Comparison of ENCODE assay signal across 8 cellular contexts in the genomic region with DNA sequence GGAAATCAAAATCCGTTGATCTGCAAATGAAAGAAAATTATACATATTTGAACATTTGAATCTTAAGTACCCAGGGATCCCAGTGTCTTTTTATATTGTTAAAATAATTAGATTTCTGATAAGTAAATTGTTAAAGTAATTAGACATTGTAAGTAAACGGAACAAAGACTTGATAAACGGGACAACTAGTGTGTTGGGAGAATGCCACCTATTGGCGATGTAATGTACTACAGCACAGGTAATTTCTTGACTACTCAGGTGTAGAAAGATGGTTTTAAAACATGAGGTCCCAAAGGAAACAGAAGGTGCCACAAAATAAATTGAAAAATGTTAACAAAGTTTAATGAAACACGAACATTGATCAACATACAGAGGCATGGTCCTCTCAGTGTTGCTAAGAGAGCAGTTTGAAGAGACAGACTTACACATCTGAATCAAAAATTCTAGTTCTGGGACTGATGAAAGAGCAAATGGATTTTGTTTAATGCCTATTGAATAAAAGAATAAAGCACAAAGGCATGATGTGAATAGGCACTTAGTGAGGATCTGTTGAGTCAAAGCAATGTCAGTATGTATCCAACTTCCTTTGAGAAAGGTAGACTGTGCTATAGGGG.
DNase-seq lines count a peak whose midpoint lies in the region; ATAC-seq and TF ChIP-seq lines count a peak whose summit lies in the region.

No MANE protein-coding gene starts in this region.

- ATAC-seq in SK-N-SH treated with all-trans-retinoic acid at 6 μM for 48 hours, result 0 out of 3 replicates have a peak, but pooled peaks have one; percentile 28
- ATAC-seq in GM19455 (IDR thresholded peaks at IDR 0.05; ENCODE audit: unreplicated experiment), result no peak
- no peak for ATAC-seq in GM18861 (IDR thresholded peaks at IDR 0.05; ENCODE audit: unreplicated experiment)

- POLR2A ChIA-PET in GM10248 (lab: Yijun Ruan, JAX), result no interaction called here

- CTCF ChIA-PET in GM10248 (lab: Yijun Ruan, JAX), result interaction anchor here (0.8 to 2.4 kb wide), 14 partner anchors 11 to 821 kb away, joined by 3 to 14 read pairs (median 4); no protein-coding TSS in a partner anchor

- H3K4me3 ChIP-seq in fibroblast of villous mesenchyme (ENCODE audit: low read depth, low read length), result no peak overlapping the region

- DNase-seq in AG09319 (ENCODE audit: extremely low read depth, low read depth) (no peak), GM10248 (ENCODE audit: extremely low spot score) (peak; percentile 60), fibroblast of villous mesenchyme (ENCODE audit: low read depth) (peak; percentile 53), pulmonary artery endothelial cell (ENCODE audit: low read depth, low spot score) (peak; percentile 17)

- TF ChIP-seq CTCF in AG09319 (IDR thresholded peaks at IDR 0.05; ENCODE audit: low read depth, low read length), result peak; percentile 41
- peak; percentile 83 for TF ChIP-seq CTCF in GM10248 (IDR thresholded peaks at IDR 0.05; ENCODE audit: control extremely low read depth, extremely low read depth, low read depth, missing control alignments)
- TF ChIP-seq CTCF in LNCAP (IDR thresholded peaks at IDR 0.05), result peak; percentile 78
- TF ChIP-seq CTCF in fibroblast of villous mesenchyme (IDR thresholded peaks at IDR 0.05; ENCODE audit: insufficient read depth, low read depth, low read length), result peak; percentile 75

TF ChIP-seq in SK-N-SH treated with all-trans-retinoic acid at 6 μM for 48 hours, 23 proteins besides CTCF, POLR2A, EP300 and RAD21:
- no peak for TF ChIP-seq TOX (CRISPR knock-in tag; IDR thresholded peaks at IDR 0.05; ENCODE audit: borderline replicate concordance)
- TF ChIP-seq BACH2 (CRISPR knock-in tag; IDR thresholded peaks at IDR 0.05; ENCODE audit: borderline replicate concordance), result no peak
- TF ChIP-seq, protein P1, sequence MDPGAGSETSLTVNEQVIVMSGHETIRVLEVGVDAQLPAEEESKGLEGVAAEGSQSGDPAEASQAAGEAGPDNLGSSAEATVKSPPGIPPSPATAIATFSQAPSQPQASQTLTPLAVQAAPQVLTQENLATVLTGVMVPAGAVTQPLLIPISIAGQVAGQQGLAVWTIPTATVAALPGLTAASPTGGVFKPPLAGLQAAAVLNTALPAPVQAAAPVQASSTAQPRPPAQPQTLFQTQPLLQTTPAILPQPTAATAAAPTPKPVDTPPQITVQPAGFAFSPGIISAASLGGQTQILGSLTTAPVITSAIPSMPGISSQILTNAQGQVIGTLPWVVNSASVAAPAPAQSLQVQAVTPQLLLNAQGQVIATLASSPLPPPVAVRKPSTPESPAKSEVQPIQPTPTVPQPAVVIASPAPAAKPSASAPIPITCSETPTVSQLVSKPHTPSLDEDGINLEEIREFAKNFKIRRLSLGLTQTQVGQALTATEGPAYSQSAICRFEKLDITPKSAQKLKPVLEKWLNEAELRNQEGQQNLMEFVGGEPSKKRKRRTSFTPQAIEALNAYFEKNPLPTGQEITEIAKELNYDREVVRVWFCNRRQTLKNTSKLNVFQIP (CRISPR knock-in tag; IDR thresholded peaks at IDR 0.05; ENCODE audit: borderline replicate concordance, low read depth), result no peak
- TF ChIP-seq, protein P2, sequence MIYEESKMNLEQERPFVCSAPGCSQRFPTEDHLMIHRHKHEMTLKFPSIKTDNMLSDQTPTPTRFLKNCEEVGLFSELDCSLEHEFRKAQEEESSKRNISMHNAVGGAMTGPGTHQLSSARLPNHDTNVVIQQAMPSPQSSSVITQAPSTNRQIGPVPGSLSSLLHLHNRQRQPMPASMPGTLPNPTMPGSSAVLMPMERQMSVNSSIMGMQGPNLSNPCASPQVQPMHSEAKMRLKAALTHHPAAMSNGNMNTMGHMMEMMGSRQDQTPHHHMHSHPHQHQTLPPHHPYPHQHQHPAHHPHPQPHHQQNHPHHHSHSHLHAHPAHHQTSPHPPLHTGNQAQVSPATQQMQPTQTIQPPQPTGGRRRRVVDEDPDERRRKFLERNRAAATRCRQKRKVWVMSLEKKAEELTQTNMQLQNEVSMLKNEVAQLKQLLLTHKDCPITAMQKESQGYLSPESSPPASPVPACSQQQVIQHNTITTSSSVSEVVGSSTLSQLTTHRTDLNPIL (CRISPR knock-in tag; IDR thresholded peaks at IDR 0.05; ENCODE audit: low read depth), result no peak
- TF ChIP-seq ZNF8 (CRISPR knock-in tag; IDR thresholded peaks at IDR 0.05), result no peak
- TF ChIP-seq PPARA (CRISPR knock-in tag; IDR thresholded peaks at IDR 0.05; ENCODE audit: borderline replicate concordance), result no peak
- no peak for TF ChIP-seq CSDC2 (CRISPR knock-in tag; IDR thresholded peaks at IDR 0.05)
- no peak for TF ChIP-seq RARB (CRISPR knock-in tag; IDR thresholded peaks at IDR 0.05)
- TF ChIP-seq, protein P3, sequence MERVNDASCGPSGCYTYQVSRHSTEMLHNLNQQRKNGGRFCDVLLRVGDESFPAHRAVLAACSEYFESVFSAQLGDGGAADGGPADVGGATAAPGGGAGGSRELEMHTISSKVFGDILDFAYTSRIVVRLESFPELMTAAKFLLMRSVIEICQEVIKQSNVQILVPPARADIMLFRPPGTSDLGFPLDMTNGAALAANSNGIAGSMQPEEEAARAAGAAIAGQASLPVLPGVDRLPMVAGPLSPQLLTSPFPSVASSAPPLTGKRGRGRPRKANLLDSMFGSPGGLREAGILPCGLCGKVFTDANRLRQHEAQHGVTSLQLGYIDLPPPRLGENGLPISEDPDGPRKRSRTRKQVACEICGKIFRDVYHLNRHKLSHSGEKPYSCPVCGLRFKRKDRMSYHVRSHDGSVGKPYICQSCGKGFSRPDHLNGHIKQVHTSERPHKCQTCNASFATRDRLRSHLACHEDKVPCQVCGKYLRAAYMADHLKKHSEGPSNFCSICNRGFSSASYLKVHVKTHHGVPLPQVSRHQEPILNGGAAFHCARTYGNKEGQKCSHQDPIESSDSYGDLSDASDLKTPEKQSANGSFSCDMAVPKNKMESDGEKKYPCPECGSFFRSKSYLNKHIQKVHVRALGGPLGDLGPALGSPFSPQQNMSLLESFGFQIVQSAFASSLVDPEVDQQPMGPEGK (CRISPR knock-in tag; IDR thresholded peaks at IDR 0.05; ENCODE audit: borderline replicate concordance), result no peak
- TF ChIP-seq ZC3H10 (CRISPR knock-in tag; IDR thresholded peaks at IDR 0.05), result no peak
- TF ChIP-seq ARNTL (CRISPR knock-in tag; IDR thresholded peaks at IDR 0.05; ENCODE audit: borderline replicate concordance, low read depth), result no peak
- TF ChIP-seq ISL1 (CRISPR knock-in tag; IDR thresholded peaks at IDR 0.05), result no peak
- no peak for TF ChIP-seq ZNF70 (CRISPR knock-in tag; IDR thresholded peaks at IDR 0.05)
- no peak for TF ChIP-seq SNAI2 (CRISPR knock-in tag; IDR thresholded peaks at IDR 0.05)
- TF ChIP-seq, protein P4, sequence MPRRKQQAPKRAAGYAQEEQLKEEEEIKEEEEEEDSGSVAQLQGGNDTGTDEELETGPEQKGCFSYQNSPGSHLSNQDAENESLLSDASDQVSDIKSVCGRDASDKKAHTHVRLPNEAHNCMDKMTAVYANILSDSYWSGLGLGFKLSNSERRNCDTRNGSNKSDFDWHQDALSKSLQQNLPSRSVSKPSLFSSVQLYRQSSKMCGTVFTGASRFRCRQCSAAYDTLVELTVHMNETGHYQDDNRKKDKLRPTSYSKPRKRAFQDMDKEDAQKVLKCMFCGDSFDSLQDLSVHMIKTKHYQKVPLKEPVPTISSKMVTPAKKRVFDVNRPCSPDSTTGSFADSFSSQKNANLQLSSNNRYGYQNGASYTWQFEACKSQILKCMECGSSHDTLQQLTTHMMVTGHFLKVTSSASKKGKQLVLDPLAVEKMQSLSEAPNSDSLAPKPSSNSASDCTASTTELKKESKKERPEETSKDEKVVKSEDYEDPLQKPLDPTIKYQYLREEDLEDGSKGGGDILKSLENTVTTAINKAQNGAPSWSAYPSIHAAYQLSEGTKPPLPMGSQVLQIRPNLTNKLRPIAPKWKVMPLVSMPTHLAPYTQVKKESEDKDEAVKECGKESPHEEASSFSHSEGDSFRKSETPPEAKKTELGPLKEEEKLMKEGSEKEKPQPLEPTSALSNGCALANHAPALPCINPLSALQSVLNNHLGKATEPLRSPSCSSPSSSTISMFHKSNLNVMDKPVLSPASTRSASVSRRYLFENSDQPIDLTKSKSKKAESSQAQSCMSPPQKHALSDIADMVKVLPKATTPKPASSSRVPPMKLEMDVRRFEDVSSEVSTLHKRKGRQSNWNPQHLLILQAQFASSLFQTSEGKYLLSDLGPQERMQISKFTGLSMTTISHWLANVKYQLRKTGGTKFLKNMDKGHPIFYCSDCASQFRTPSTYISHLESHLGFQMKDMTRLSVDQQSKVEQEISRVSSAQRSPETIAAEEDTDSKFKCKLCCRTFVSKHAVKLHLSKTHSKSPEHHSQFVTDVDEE (CRISPR knock-in tag; IDR thresholded peaks at IDR 0.05), result no peak
TF ChIP-seq in SK-N-SH treated with all-trans-retinoic acid at 6 μM for 48 hours: peak in this region for 0.
